Comparison of ENCODE assay signal across 19 cellular contexts in the genomic region with DNA sequence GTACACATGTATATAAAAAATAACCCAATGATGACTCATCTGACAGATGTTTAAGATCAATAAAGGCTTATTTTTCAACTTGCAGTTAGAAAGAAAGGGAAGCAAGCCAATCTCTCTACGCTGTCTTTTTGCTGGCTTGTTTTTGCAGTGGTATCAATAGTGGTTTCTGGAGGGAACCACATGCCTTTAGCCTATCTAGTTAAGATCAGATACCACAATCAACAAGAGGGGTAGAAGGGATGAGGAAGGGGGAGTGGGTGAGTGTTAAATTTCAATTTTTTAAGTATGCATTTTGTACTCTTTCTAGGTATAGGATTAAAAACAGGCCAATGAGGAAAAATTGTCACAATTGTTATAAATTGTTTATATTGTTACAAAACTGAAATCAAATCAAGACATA.
"Had no signal": no experiment of that assay in that cellular context is flagged by ENCODE, and none has a peak within 500 bp of the region (broad histone marks: within the 10 kb centered on the region; RNA-seq: fewer than 3 reads in every experiment).

No MANE protein-coding gene starts in this region.

- ATAC-seq: foreskin keratinocyte; heart left ventricle; naive thymus-derived CD4-positive, alpha-beta T cell; psoas muscle; stimulated activated memory B cell treated with anti-CD40 and anti-IgM and Interleukin-4, amounts not matched to agents 10 μg/mL and 1 μg/mL and 100 μg/mL, for 72 hours; upper lobe of right lung had no signal

- DNase-seq: dermis blood vessel endothelial cell; endodermal cell; erythroblast; foreskin keratinocyte; heart left ventricle; hippocampal formation; naive thymus-derived CD4-positive, alpha-beta T cell; nephron progenitor cell; psoas muscle; retina; right lobe of liver; spleen; stimulated activated CD4-positive, alpha-beta T cell treated with anti-CD3 and anti-CD28 coated beads, Interleukin-15, amount 100 ng/mL, for 24 hours; stimulated activated CD4-positive, alpha-beta T cell treated with anti-CD3 and anti-CD28 coated beads, Interleukin-1b, Interleukin-23, amount 100 ng/mL, for 48 hours; stimulated activated CD4-positive, alpha-beta T cell treated with anti-CD3 and anti-CD28 coated beads, Interleukin-4, amount 100 ng/mL, for 24 hours; upper lobe of right lung had no signal

- H3K4me1 ChIP-seq: foreskin keratinocyte, heart left ventricle, psoas muscle, right lobe of liver, spleen, tibial nerve, upper lobe of right lung, vagina had no signal

- H3K4me3 ChIP-seq: heart left ventricle, psoas muscle, right lobe of liver, spleen, tibial nerve, upper lobe of right lung, vagina had no signal

- H3K36me3 ChIP-seq: heart left ventricle, right lobe of liver, spleen, tibial nerve, upper lobe of right lung, vagina had no signal

- H3K9me3 ChIP-seq: heart left ventricle, psoas muscle, right lobe of liver, spleen, tibial nerve, upper lobe of right lung, vagina had no signal

- H3K27me3 ChIP-seq: heart left ventricle, right lobe of liver, spleen, tibial nerve, upper lobe of right lung, vagina had no signal

- H3K27ac ChIP-seq: foreskin keratinocyte, heart left ventricle, psoas muscle, right lobe of liver, spleen, tibial nerve, upper lobe of right lung, vagina had no signal
